1 cellular context compared by ENCODE assay signal in the genomic region with DNA sequence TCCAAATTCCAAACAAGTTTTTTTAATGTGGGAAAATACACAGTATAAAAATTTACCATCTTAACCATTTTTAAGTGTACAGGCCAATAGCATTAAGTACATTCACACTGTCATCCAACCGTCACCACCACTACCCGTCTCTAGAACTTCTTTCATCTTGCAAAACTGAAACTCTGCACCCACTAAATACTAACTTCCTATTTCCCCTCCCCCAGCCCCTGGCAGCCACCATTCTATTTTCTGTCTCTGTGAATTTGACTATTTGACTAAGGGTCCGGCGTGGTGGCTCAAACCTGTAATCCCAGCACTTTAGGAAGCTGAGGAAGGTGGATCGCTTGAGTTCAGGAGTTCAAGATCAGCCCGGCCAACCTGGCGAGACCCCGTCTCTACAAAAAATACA.
TF ChIP-seq lines count a peak whose summit lies in the region.

No MANE protein-coding gene starts in this region.

TF ChIP-seq in GM12878, 131 proteins besides CTCF, POLR2A, EP300 and RAD21 (continued from another document):
- TF ChIP-seq, protein P1, sequence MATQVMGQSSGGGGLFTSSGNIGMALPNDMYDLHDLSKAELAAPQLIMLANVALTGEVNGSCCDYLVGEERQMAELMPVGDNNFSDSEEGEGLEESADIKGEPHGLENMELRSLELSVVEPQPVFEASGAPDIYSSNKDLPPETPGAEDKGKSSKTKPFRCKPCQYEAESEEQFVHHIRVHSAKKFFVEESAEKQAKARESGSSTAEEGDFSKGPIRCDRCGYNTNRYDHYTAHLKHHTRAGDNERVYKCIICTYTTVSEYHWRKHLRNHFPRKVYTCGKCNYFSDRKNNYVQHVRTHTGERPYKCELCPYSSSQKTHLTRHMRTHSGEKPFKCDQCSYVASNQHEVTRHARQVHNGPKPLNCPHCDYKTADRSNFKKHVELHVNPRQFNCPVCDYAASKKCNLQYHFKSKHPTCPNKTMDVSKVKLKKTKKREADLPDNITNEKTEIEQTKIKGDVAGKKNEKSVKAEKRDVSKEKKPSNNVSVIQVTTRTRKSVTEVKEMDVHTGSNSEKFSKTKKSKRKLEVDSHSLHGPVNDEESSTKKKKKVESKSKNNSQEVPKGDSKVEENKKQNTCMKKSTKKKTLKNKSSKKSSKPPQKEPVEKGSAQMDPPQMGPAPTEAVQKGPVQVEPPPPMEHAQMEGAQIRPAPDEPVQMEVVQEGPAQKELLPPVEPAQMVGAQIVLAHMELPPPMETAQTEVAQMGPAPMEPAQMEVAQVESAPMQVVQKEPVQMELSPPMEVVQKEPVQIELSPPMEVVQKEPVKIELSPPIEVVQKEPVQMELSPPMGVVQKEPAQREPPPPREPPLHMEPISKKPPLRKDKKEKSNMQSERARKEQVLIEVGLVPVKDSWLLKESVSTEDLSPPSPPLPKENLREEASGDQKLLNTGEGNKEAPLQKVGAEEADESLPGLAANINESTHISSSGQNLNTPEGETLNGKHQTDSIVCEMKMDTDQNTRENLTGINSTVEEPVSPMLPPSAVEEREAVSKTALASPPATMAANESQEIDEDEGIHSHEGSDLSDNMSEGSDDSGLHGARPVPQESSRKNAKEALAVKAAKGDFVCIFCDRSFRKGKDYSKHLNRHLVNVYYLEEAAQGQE (IDR thresholded peaks at IDR 0.05; ENCODE audit: low read depth, low read length): no peak
- TF ChIP-seq, protein P2, sequence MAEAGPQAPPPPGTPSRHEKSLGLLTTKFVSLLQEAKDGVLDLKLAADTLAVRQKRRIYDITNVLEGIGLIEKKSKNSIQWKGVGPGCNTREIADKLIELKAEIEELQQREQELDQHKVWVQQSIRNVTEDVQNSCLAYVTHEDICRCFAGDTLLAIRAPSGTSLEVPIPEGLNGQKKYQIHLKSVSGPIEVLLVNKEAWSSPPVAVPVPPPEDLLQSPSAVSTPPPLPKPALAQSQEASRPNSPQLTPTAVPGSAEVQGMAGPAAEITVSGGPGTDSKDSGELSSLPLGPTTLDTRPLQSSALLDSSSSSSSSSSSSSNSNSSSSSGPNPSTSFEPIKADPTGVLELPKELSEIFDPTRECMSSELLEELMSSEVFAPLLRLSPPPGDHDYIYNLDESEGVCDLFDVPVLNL (IDR thresholded peaks at IDR 0.05; ENCODE audit: low read depth, low read length): no peak
- TF ChIP-seq ZNF384 (IDR thresholded peaks at IDR 0.05; ENCODE audit: borderline replicate concordance, low read depth, low read length): no peak
- TF ChIP-seq IRF4 (IDR thresholded peaks at IDR 0.05; ENCODE audit: low read depth, low read length): peak; percentile 71
- TF ChIP-seq, protein P3, sequence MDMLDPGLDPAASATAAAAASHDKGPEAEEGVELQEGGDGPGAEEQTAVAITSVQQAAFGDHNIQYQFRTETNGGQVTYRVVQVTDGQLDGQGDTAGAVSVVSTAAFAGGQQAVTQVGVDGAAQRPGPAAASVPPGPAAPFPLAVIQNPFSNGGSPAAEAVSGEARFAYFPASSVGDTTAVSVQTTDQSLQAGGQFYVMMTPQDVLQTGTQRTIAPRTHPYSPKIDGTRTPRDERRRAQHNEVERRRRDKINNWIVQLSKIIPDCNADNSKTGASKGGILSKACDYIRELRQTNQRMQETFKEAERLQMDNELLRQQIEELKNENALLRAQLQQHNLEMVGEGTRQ (IDR thresholded peaks at IDR 0.05; ENCODE audit: borderline replicate concordance, low read depth, low read length): no peak
- no peak for TF ChIP-seq PAX8 (IDR thresholded peaks at IDR 0.05)
- TF ChIP-seq, protein P4, sequence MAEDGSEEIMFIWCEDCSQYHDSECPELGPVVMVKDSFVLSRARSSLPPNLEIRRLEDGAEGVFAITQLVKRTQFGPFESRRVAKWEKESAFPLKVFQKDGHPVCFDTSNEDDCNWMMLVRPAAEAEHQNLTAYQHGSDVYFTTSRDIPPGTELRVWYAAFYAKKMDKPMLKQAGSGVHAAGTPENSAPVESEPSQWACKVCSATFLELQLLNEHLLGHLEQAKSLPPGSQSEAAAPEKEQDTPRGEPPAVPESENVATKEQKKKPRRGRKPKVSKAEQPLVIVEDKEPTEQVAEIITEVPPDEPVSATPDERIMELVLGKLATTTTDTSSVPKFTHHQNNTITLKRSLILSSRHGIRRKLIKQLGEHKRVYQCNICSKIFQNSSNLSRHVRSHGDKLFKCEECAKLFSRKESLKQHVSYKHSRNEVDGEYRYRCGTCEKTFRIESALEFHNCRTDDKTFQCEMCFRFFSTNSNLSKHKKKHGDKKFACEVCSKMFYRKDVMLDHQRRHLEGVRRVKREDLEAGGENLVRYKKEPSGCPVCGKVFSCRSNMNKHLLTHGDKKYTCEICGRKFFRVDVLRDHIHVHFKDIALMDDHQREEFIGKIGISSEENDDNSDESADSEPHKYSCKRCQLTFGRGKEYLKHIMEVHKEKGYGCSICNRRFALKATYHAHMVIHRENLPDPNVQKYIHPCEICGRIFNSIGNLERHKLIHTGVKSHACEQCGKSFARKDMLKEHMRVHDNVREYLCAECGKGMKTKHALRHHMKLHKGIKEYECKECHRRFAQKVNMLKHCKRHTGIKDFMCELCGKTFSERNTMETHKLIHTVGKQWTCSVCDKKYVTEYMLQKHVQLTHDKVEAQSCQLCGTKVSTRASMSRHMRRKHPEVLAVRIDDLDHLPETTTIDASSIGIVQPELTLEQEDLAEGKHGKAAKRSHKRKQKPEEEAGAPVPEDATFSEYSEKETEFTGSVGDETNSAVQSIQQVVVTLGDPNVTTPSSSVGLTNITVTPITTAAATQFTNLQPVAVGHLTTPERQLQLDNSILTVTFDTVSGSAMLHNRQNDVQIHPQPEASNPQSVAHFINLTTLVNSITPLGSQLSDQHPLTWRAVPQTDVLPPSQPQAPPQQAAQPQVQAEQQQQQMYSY (CRISPR knock-in tag; IDR thresholded peaks at IDR 0.05): no peak
- TF ChIP-seq NR2C2 (IDR thresholded peaks at IDR 0.05; ENCODE audit: borderline replicate concordance, control insufficient read depth, insufficient read length, low read depth): no peak
- TF ChIP-seq ATF7 (IDR thresholded peaks at IDR 0.05; ENCODE audit: low read depth): peak; percentile 32; the same call in 1 of the 2 replicates
- TF ChIP-seq EGR1 (IDR thresholded peaks at IDR 0.05; ENCODE audit: borderline replicate concordance in 1 of 2, low read depth in 2 of 2, low read length in 2 of 2): 0 out of 3 replicates have a peak, but pooled peaks of 1 of the 2 experiments have one; percentile 13
- no peak for TF ChIP-seq RCOR1 (conservative IDR thresholded peaks at IDR 0.05; ENCODE audit: low read depth, low read length)
- TF ChIP-seq SRF (IDR thresholded peaks at IDR 0.05; ENCODE audit: low read depth in 2 of 2, low read length in 2 of 2): no peak
- peak; percentile 55 for TF ChIP-seq SP1 (IDR thresholded peaks at IDR 0.05; ENCODE audit: low read depth, low read length)
- TF ChIP-seq WRNIP1 (IDR thresholded peaks at IDR 0.05; ENCODE audit: borderline replicate concordance, low read depth, low read length): no peak
- TF ChIP-seq, protein P5, sequence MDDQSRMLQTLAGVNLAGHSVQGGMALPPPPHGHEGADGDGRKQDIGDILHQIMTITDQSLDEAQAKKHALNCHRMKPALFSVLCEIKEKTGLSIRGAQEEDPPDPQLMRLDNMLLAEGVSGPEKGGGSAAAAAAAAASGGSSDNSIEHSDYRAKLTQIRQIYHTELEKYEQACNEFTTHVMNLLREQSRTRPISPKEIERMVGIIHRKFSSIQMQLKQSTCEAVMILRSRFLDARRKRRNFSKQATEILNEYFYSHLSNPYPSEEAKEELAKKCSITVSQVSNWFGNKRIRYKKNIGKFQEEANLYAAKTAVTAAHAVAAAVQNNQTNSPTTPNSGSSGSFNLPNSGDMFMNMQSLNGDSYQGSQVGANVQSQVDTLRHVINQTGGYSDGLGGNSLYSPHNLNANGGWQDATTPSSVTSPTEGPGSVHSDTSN (IDR thresholded peaks at IDR 0.05; ENCODE audit: insufficient replicate concordance, low read depth, low read length): no peak
